ENCODE assay signal across 26 cellular contexts in the genomic region with DNA sequence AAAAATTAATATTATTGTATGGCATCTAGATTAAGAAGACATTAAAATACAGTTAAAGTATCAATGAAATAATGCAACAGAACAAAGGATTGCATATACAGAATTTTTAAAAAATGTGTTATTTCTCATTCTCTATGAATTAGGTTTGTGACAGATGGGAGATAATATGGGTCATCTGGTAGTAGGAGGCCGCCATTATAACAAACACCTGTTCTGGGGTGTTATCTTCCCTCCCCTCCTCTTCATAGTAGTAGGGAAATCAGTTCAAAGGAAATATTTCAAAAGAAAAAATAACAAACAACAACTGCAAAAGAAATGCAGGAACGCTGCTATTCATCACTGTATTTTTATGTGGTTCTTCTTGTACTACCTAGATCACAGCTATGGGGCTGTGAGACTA.
"Had no signal": no experiment of that assay in that cellular context is flagged by ENCODE, and none has a peak within 500 bp of the region (broad histone marks: within the 10 kb centered on the region; RNA-seq: fewer than 3 reads in every experiment).

No MANE protein-coding gene starts in this region.

- DNase-seq: activated CD4-positive, alpha-beta T cell treated with anti-CD3 and anti-CD28 coated beads for 48 hours; activated CD4-positive, alpha-beta T cell treated with anti-CD3 and anti-CD28 coated beads, Interleukin-2, amount 50 U/mL, for 48 hours; activated CD4-positive, CD25-positive, alpha-beta regulatory T cell treated with anti-CD3 and anti-CD28 coated beads, Interleukin-2, amount 50 U/mL, for 72 hours; activated CD8-positive, alpha-beta memory T cell treated with anti-CD3 and anti-CD28 coated beads, Interleukin-2, amount 10 ng/mL, durations not matched to agents 7 days and 5 days; activated effector memory CD4-positive, alpha-beta T cell treated with Interleukin-2 at 50 U/mL for 16 hours; activated naive CD4-positive, alpha-beta T cell; activated naive CD8-positive, alpha-beta T cell treated with anti-CD3 and anti-CD28 coated beads, Interleukin-2, amount 50 U/mL, for 24 hours; activated T-cell treated with anti-CD3 and anti-CD28 coated beads, Interleukin-2, amount 50 U/mL, for 24 hours; amniotic stem cell; body of pancreas; central memory CD4-positive, alpha-beta T cell; MM.1S; NCI-H1105; NCI-H1436; NCI-H1694 treated with DMSO at 0.1 percent for 48 hours; NCI-H2029 treated with DMSO at 0.1 percent for 48 hours; NCI-H446; NCI-H526 treated with DMSO at 0.1 percent for 48 hours; NK-92 treated with Interleukin-12 subunit alpha and Interleukin-12 subunit beta, amount 100 ng/mL, for 24 hours; Peyer's patch; SHP77; T-helper 17 cell; T-helper 9 cell had no signal

- H3K4me3 ChIP-seq: ascending aorta, body of pancreas, Peyer's patch had no signal

- ATAC-seq: activated CD8-positive, alpha-beta memory T cell treated with anti-CD3 and anti-CD28 coated beads, Interleukin-2, amount 10 ng/mL, durations not matched to agents 7 days and 5 days; activated naive CD8-positive, alpha-beta T cell treated with anti-CD3 and anti-CD28 coated beads, Interleukin-2, amount 50 U/mL, for 24 hours; body of pancreas; T-helper 17 cell; WTC11 had no signal

- H3K27me3 ChIP-seq: ascending aorta, body of pancreas, Peyer's patch had no signal

- FAIRE-seq: bronchial epithelial cell had no signal

- H3K9me3 ChIP-seq: ascending aorta, body of pancreas, Peyer's patch had no signal

- H3K27ac ChIP-seq: ascending aorta, body of pancreas, Peyer's patch had no signal

- H3K4me1 ChIP-seq: ascending aorta, body of pancreas, Peyer's patch had no signal

- H3K36me3 ChIP-seq: ascending aorta, Peyer's patch had no signal
